In the genomic region with DNA sequence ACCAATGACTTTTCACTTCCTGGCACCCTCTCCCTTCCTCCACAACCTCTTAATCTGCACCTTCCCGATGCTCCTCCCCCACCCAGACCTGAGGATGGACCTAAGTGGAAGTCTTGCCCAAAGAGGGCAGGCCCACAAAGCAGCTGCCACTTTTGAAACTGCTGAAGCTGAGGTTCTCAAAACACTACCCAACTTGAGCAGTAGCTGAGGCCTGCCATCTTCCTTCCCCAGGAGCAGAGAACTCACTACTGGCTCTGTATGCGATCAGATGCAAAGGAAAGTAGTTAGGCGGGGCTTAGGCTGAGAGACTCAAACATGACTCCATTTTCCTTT, we compare ENCODE assay signal across 9 cellular contexts. TPM values are rescaled to one million over a fixed set of nuclear protein-coding genes. Genes with fewer than 3 reads are reported as not detected.
DNase-seq lines count a peak whose midpoint lies in the region; ATAC-seq and TF ChIP-seq lines count a peak whose summit lies in the region.
"Had no signal": no experiment of that assay in that cellular context is flagged by ENCODE, and none has a peak within 500 bp of the region (broad histone marks: within the 10 kb centered on the region; RNA-seq: fewer than 3 reads in every experiment).

No MANE protein-coding gene starts in this region.

- peaks cover 20% of the 10 kb centered on the region for H3K36me3 Mint-ChIP-seq in endodermal cell (ENCODE audit: low read depth)

- no peaks in the 10 kb centered on the region for H3K9me3 Mint-ChIP-seq in endodermal cell

- H3K4me3 ChIP-seq in GM06990 (replicated peaks; ENCODE audit: low read depth, low read length) (peak overlapping the region; percentile 98), endodermal cell (ENCODE audit: low read length) (peak overlapping the region; percentile 89), psoas muscle (peak overlapping the region; percentile 99)

- no peak overlapping the region for H3K27ac Mint-ChIP-seq in endodermal cell

- H3K4me1 ChIP-seq in endodermal cell (ENCODE audit: control insufficient read depth, insufficient read depth, low read length), result peaks cover 6% of the 10 kb centered on the region
- H3K4me1 ChIP-seq in psoas muscle, result peaks cover 37% of the 10 kb centered on the region

- 84 to 97% methylated on average over 3 of the region's 3 CpGs for WGBS in endodermal cell (ENCODE audit: insufficient coverage in 1 of 2, insufficient read length in 1 of 2), 2 experiments
- WGBS in psoas muscle, 3 donors, result 80 to 92% (median 88%) methylated on average over 3 of the region's 3 CpGs

- H3K9me3 ChIP-seq in endodermal cell (ENCODE audit: control insufficient read depth, low read length) (no peaks in the 10 kb centered on the region), psoas muscle (no peaks in the 10 kb centered on the region)

- TF ChIP-seq CTCF in GM06990 (IDR thresholded peaks at IDR 0.05; ENCODE audit: insufficient read depth, low read length, poor library complexity, severe bottlenecking), result no peak
- no peak for TF ChIP-seq CTCF in endodermal cell (conservative IDR thresholded peaks at IDR 0.05)
- no peak for TF ChIP-seq CTCF in psoas muscle (IDR thresholded peaks at IDR 0.05)

- intact Hi-C loops in psoas muscle (cut with DNase I), result no loop called here

- H3K4me1 Mint-ChIP-seq in endodermal cell, result peaks cover 7% of the 10 kb centered on the region

- H3K36me3 ChIP-seq in GM06990 (ENCODE audit: control insufficient read depth, insufficient read depth, low read length) (peaks cover 1% of the 10 kb centered on the region; the same call in 1 of the 2 replicates), endodermal cell (ENCODE audit: control insufficient read depth, insufficient read depth, low read length) (peaks cover 30% of the 10 kb centered on the region), psoas muscle (ENCODE audit: insufficient read depth in 1 of 2, low read depth in 1 of 2) (peaks cover 2 to 17% of the 10 kb centered on the region in 2 donors)

- no peaks in the 10 kb centered on the region for H3K27me3 Mint-ChIP-seq in endodermal cell (ENCODE audit: insufficient read depth)

- H3K27me3 ChIP-seq in GM06990 (replicated peaks; ENCODE audit: control insufficient read depth, insufficient read depth, low read length) (no peaks in the 10 kb centered on the region), endodermal cell (ENCODE audit: control insufficient read depth, insufficient read depth, low read length, poor library complexity, severe bottlenecking) (no peaks in the 10 kb centered on the region), psoas muscle (ENCODE audit: insufficient read depth in 3 of 3, low read length in 2 of 3) (no peaks in the 10 kb centered on the region)

- ATAC-seq in psoas muscle (no peak), HG03571 (IDR thresholded peaks at IDR 0.05; ENCODE audit: unreplicated experiment) (no peak)

- H3K9ac ChIP-seq in endodermal cell (ENCODE audit: extremely low read depth, low read length, poor library complexity, severe bottlenecking), result no peak overlapping the region

- no peak for DNase-seq in GM06990 (ENCODE audit: extremely low read depth, insufficient read length)
- DNase-seq in MV-4-11 (lab: John Stamatoyannopoulos, UW), result peak; percentile 9
- DNase-seq in endodermal cell, result no peak
- no peak for DNase-seq in psoas muscle
- no peak for DNase-seq in NCI-H345 treated with DMSO at 0.1 percent for 48 hours (lab: John Stamatoyannopoulos, UW; ENCODE audit: unreplicated experiment)
- DNase-seq in SW480 (ENCODE audit: low spot score), result no peak
- DNase-seq in NCI-H1417 (lab: John Stamatoyannopoulos, UW), result no peak

- H3K4me3 Mint-ChIP-seq in endodermal cell, result no peak overlapping the region

- no peak overlapping the region for H3K27ac ChIP-seq in endodermal cell (ENCODE audit: low read depth, low read length)
- no peak overlapping the region for H3K27ac ChIP-seq in psoas muscle

RNA-seq across cellular contexts. Expression of a gene that starts 1.5 kb away (rescaled TPM):
- 100 to 1,000 TPM; 120 to 206 TPM for total RNA-seq in endodermal cell
- 85.1 TPM for polyA plus RNA-seq in endodermal cell (2013, experiment 1 of 2)
- 81.4 TPM for polyA plus RNA-seq in endodermal cell (2013, experiment 2 of 2)
- 10 to 100 TPM; 32.4 to 62.5 (median 49.2) TPM for total RNA-seq in psoas muscle
- polyA plus RNA-seq in psoas muscle, result 100 to 1,000 TPM in 1 of 3 donors, 10 to 100 TPM in 2; 44.0 to 112 (median 48.4) TPM

RNA-seq across cellular contexts. Expression of a gene that starts 40.7 kb away (rescaled TPM):
- not detected for total RNA-seq in endodermal cell
- not detected for polyA plus RNA-seq in endodermal cell (2013, experiment 1 of 2)
- polyA plus RNA-seq in endodermal cell (2013, experiment 2 of 2), result not detected
- total RNA-seq in psoas muscle, result 1 to 10 TPM in 2 of 4 donors, under 1 TPM in 2; 0.91 to 2.0 (median 0.97) TPM
- 1 to 10 TPM in 2 of 3 donors, under 1 TPM in 1; 0.93 to 2.8 (median 1.4) TPM for polyA plus RNA-seq in psoas muscle
- total RNA-seq: LHCN-M2 had no signal

RNA-seq across cellular contexts. Expression of a gene that starts 40.8 kb away (rescaled TPM):
- total RNA-seq in endodermal cell (not detected), psoas muscle (not detected)
- polyA plus RNA-seq in endodermal cell (2013, experiment 1 of 2), result not detected
- polyA plus RNA-seq in endodermal cell (2013, experiment 2 of 2), result not detected
- under 1 TPM in 1 of 3 donors, not detected in 2; 0.18 TPM for polyA plus RNA-seq in psoas muscle
- total RNA-seq: LHCN-M2 had no signal
